In the genomic region with DNA sequence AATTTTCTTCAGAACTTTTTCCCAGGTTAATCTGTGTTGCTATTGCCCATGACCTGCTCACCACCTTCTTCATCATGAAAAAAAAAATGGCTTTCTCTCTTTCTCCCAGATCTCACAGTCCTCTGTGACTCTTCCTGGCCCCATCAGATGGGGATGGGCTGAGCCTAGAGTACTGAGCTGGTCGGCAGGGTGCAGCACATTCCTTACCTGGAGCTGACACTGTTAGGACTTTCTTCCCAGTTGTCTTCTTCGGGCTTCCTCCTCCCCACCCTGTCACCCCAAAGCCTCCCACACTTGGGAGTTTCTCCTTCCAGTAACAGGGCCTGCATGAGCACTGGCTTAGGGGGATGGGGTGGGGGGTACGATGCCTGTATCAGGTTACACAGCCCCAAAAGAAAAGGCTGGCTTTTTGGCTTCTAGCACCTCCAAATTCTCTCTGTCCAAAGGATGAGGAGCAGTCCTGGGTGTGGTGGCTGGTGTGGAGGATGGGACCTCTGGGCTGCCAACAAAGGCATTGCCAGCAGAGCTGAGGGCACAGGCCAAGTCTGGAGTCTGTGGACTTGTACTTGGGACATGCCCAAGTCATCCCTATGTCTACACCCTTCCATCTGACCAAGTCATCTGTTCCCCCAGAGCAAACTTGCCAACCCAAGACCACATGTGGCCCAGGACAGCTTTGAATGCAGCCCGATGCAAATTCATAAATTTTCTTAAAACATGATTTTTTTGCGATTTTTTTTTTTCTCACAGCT, we compare ENCODE assay signal across 22 cellular contexts.
DNase-seq lines count a peak whose midpoint lies in the region; ATAC-seq, FAIRE-seq and TF ChIP-seq lines count a peak whose summit lies in the region.
"Had no signal": no experiment of that assay in that cellular context is flagged by ENCODE, and none has a peak within 500 bp of the region (broad histone marks: within the 10 kb centered on the region; RNA-seq: fewer than 3 reads in every experiment).

No MANE protein-coding gene starts in this region.

- ATAC-seq in Right ventricle myocardium inferior (peak; percentile 32), left cardiac atrium (no peak)
- no peak for ATAC-seq in effector memory CD8-positive, alpha-beta T cell (replicated peaks)
- ATAC-seq: CD8-positive, alpha-beta T cell; GM12878 had no signal

- H3K36me3 Mint-ChIP-seq in neural crest cell (ENCODE audit: low read depth) = no peaks in the 10 kb centered on the region
- no peaks in the 10 kb centered on the region for H3K36me3 Mint-ChIP-seq in effector memory CD8-positive, alpha-beta T cell (ENCODE audit: insufficient read depth)
- H3K36me3 Mint-ChIP-seq: CD8-positive, alpha-beta T cell had no signal

- TF ChIP-seq EP300 in Ishikawa (IDR thresholded peaks at IDR 0.05; ENCODE audit: borderline replicate concordance) = no peak

- H3K27ac Mint-ChIP-seq in neural crest cell (ENCODE audit: unreplicated experiment) = peak overlapping the region; percentile 50
- H3K27ac Mint-ChIP-seq in effector memory CD8-positive, alpha-beta T cell = no peak overlapping the region
- H3K27ac Mint-ChIP-seq: CD8-positive, alpha-beta T cell had no signal

- no peak for TF ChIP-seq CTCF in neural crest cell (conservative IDR thresholded peaks at IDR 0.05)

- H3K27me3 Mint-ChIP-seq in neural crest cell (ENCODE audit: low read depth) = no peaks in the 10 kb centered on the region
- H3K27me3 Mint-ChIP-seq in effector memory CD8-positive, alpha-beta T cell = peaks cover 73 to 96% of the 10 kb centered on the region in 2 donors

- intact Hi-C loops in Right ventricle myocardium inferior (cut with DNase I) = loop anchor here (10.0 kb wide), 1 partner anchor 182 kb away; no protein-coding TSS in a partner anchor
- intact Hi-C loops in left cardiac atrium (cut with DNase I) = no loop called here

- H3K4me3 Mint-ChIP-seq in neural crest cell = no peak overlapping the region
- no peak overlapping the region for H3K4me3 Mint-ChIP-seq in effector memory CD8-positive, alpha-beta T cell
- H3K4me3 Mint-ChIP-seq: CD8-positive, alpha-beta T cell had no signal

- peak; percentile 15; the same call in 1 of the 2 replicates for TF ChIP-seq RAD21 in Ishikawa (IDR thresholded peaks at IDR 0.05; ENCODE audit: low read depth)

- FAIRE-seq in urothelium cell line (lab: Jason Lieb, UNC) = no peak
- FAIRE-seq: GM12878, GM18507, H54, HTR-8/SVneo had no signal

- peaks cover 29% of the 10 kb centered on the region for H3K4me1 Mint-ChIP-seq in neural crest cell
- H3K4me1 Mint-ChIP-seq in effector memory CD8-positive, alpha-beta T cell (ENCODE audit: low read depth in 2 of 2) = peaks cover 0 to 5% of the 10 kb centered on the region in 2 donors

- no peaks in the 10 kb centered on the region for H3K9me3 Mint-ChIP-seq in neural crest cell
- no peaks in the 10 kb centered on the region for H3K9me3 Mint-ChIP-seq in effector memory CD8-positive, alpha-beta T cell
- H3K9me3 Mint-ChIP-seq: CD8-positive, alpha-beta T cell had no signal

- DNase-seq in Right ventricle myocardium inferior (ENCODE audit: missing footprints) (no peak), left cardiac atrium (no peak), cerebellar cortex (ENCODE audit: low spot score) (peak; percentile 24), neural crest cell (ENCODE audit: low read depth, low spot score) (no peak), urothelium cell line (ENCODE audit: low spot score) (no peak), D341Med (ENCODE audit: low spot score) (no peak)
- no peak for DNase-seq in effector memory CD8-positive, alpha-beta T cell
- DNase-seq: 8988T; CD8-positive, alpha-beta T cell; DND-41; GDM1; KG1; NCI-H1048; NCI-H1436 treated with DMSO at 0.1 percent for 48 hours; NCI-H2081; NCI-H510A treated with DMSO at 0.1 percent for 48 hours; PC-9 had no signal

TF ChIP-seq in Ishikawa, 13 proteins besides CTCF, POLR2A, EP300 and RAD21:
- TF ChIP-seq FOXM1 (IDR thresholded peaks at IDR 0.05; ENCODE audit: borderline replicate concordance, low read depth) (no peak), CEBPB (IDR thresholded peaks at IDR 0.05) (no peak), EGR1 (IDR thresholded peaks at IDR 0.05) (no peak), CREB1 (IDR thresholded peaks at IDR 0.05; ENCODE audit: low read depth) (no peak), ZBTB7A (IDR thresholded peaks at IDR 0.05; ENCODE audit: low read depth) (no peak), MAX (IDR thresholded peaks at IDR 0.05) (no peak), TCF12 (IDR thresholded peaks at IDR 0.05; ENCODE audit: low read depth) (no peak), NFIC (IDR thresholded peaks at IDR 0.05) (no peak)
